Comparison of ENCODE assay signal across 15 cellular contexts in the genomic region with DNA sequence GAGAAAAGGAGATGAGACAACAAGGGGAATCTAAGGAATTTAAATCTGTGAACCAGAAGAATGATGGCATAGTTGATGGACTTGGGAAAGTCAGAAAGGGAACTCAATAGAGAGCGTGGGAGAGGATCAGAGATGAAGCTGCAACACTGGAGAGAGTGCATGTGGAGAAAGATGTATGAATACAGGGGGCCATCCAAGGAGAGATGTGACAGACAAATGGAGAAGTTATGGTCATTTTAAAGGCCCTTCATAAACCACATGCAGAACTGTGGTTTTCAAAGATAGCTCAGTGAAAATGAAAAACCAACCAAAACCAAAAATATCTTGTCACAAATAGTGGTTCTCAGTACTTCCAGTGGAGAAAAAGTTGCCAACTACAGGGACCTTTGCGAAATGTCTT.
DNase-seq lines count a peak whose midpoint lies in the region; ATAC-seq, FAIRE-seq and TF ChIP-seq lines count a peak whose summit lies in the region.
"Had no signal": no experiment of that assay in that cellular context is flagged by ENCODE, and none has a peak within 500 bp of the region (broad histone marks: within the 10 kb centered on the region; RNA-seq: fewer than 3 reads in every experiment).

No MANE protein-coding gene starts in this region.

- DNase-seq in GM10266 (ENCODE audit: extremely low spot score) (peak; percentile 27), MV-4-11 (lab: John Stamatoyannopoulos, UW) (peak; percentile 95), RCC 7860 (ENCODE audit: low spot score) (no peak), NCI-H2171 (lab: John Stamatoyannopoulos, UW) (no peak), activated gamma-delta T cell (lab: John Stamatoyannopoulos, UW) (no peak)
- DNase-seq in CD4-positive, alpha-beta T cell, result no peak
- DNase-seq: activated naive CD4-positive, alpha-beta T cell treated with Interleukin-2 at 50 U/mL for 16 hours; CD8-positive, alpha-beta T cell; H9; NCI-H2081; retina had no signal

- peaks cover 11% of the 10 kb centered on the region for H3K4me1 Mint-ChIP-seq in CD4-positive, alpha-beta T cell (ENCODE audit: low read depth)

- H3K9me3 ChIP-seq in CD4-positive, alpha-beta T cell (ENCODE audit: control insufficient read depth, low read length), result no peaks in the 10 kb centered on the region

- FAIRE-seq in RCC 7860 (lab: Jason Lieb, UNC), result no peak

- CTCF ChIA-PET in CD4-positive, alpha-beta T cell (lab: Charles Lee), result no interaction called here

- no peaks in the 10 kb centered on the region for H3K27me3 Mint-ChIP-seq in CD4-positive, alpha-beta T cell

- TF ChIP-seq CTCF in GM10266 (IDR thresholded peaks at IDR 0.05; ENCODE audit: control insufficient read depth, insufficient read depth, low read depth, missing control alignments), result no peak
- TF ChIP-seq CTCF in CD4-positive, alpha-beta T cell (IDR thresholded peaks at IDR 0.05), result no peak

- no peaks in the 10 kb centered on the region for H3K9me3 Mint-ChIP-seq in CD4-positive, alpha-beta T cell
- H3K9me3 Mint-ChIP-seq: CD8-positive, alpha-beta T cell had no signal

- no peak overlapping the region for H3K27ac ChIP-seq in CD4-positive, alpha-beta T cell (ENCODE audit: low read depth, low read length)
- H3K27ac ChIP-seq: epithelial cell of prostate had no signal

- H3K4me3 Mint-ChIP-seq in CD4-positive, alpha-beta T cell, result no peak overlapping the region
- H3K4me3 Mint-ChIP-seq: CD8-positive, alpha-beta T cell; H9; T-helper 2 cell treated with Interferon-gamma antibody and Interleukin-4, amounts not matched to agents 5 μg/mL and 100 μg/mL, for 36 hours had no signal

- peaks cover 71% of the 10 kb centered on the region for H3K36me3 Mint-ChIP-seq in CD4-positive, alpha-beta T cell (ENCODE audit: low read depth)

- H3K27ac Mint-ChIP-seq in CD4-positive, alpha-beta T cell, result no peak overlapping the region
- H3K27ac Mint-ChIP-seq: T-helper 2 cell treated with Interferon-gamma antibody and Interleukin-4, amounts not matched to agents 5 μg/mL and 100 μg/mL, for 36 hours had no signal

- no peaks in the 10 kb centered on the region for H3K27me3 ChIP-seq in CD4-positive, alpha-beta T cell (ENCODE audit: control insufficient read depth, insufficient read depth, low read length)

- intact Hi-C loops in CD4-positive, alpha-beta T cell (cut with DNase I, micrococcal nuclease), result loop anchor here in 1 of 2 experiments (10.0 kb wide), 1 partner anchor 274 kb away; no protein-coding TSS in a partner anchor

- peak; percentile 93 for ATAC-seq in GM19395 (IDR thresholded peaks at IDR 0.05; ENCODE audit: unreplicated experiment)
- peak; percentile 89 for ATAC-seq in HG02973 (IDR thresholded peaks at IDR 0.05; ENCODE audit: unreplicated experiment)
- no peak for ATAC-seq in CD4-positive, alpha-beta T cell (ENCODE audit: poor library complexity)
- ATAC-seq: CD8-positive, alpha-beta T cell had no signal

- POLR2A ChIA-PET in CD4-positive, alpha-beta T cell (lab: Charles Lee), result no interaction called here

Comparison
In these comparisons a context has a peak if more than half of its experiments do, and no peak if none do; other contexts are left out.
1. DNase-seq: peak in GM10266 (single experiment) and MV-4-11 (single experiment); none in RCC 7860 (single experiment), NCI-H2171 (single experiment), activated gamma-delta T cell (single experiment) and CD4-positive, alpha-beta T cell (0 of 10).